Comparison of ENCODE assay signal across 11 cellular contexts in genomic region chr14:32513571-32514009, GRCh38.
DNase-seq lines count a peak whose midpoint lies in the region; ATAC-seq and TF ChIP-seq lines count a peak whose summit lies in the region.
"Had no signal": no experiment of that assay in that cellular context is flagged by ENCODE, and none has a peak within 500 bp of the region (broad histone marks: within the 10 kb centered on the region; RNA-seq: fewer than 3 reads in every experiment).

No MANE protein-coding gene starts in this region.

- DNase-seq in NCI-H2196 (lab: John Stamatoyannopoulos, UW; ENCODE audit: unreplicated experiment) (peak; percentile 13), NCI-H2196 treated with DMSO at 0.1 percent for 48 hours (lab: John Stamatoyannopoulos, UW; ENCODE audit: unreplicated experiment) (no peak), RPMI7951 (ENCODE audit: low read depth) (peak; percentile 8), fibroblast of the aortic adventitia (ENCODE audit: low read depth) (peak; percentile 46), substantia nigra (lab: John Stamatoyannopoulos, UW) (no peak)
- DNase-seq: ovary, upper lobe of left lung had no signal

- H3K4me3 ChIP-seq in fibroblast of the aortic adventitia (ENCODE audit: low read depth, low read length), result no peak overlapping the region
- H3K4me3 ChIP-seq: BLaER1, ovary, upper lobe of left lung had no signal

- ATAC-seq in HG02885 (IDR thresholded peaks at IDR 0.05; ENCODE audit: poor library complexity, unreplicated experiment) (no peak), HG03196 (IDR thresholded peaks at IDR 0.05; ENCODE audit: unreplicated experiment) (no peak), GM18511 (IDR thresholded peaks at IDR 0.05; ENCODE audit: unreplicated experiment) (no peak)

- peak overlapping the region; percentile 100 for H3K27ac ChIP-seq in substantia nigra (ENCODE audit: low read depth, low read length, poor library complexity, severe bottlenecking)
- H3K27ac ChIP-seq: BLaER1, ovary, upper lobe of left lung had no signal

- TF ChIP-seq CTCF in fibroblast of the aortic adventitia (IDR thresholded peaks at IDR 0.05; ENCODE audit: insufficient read depth, low read length), result peak; percentile 47

Comparison
In these comparisons a context has a peak if more than half of its experiments do, and no peak if none do; other contexts are left out.
1. DNase-seq: peak in NCI-H2196 (single experiment), RPMI7951 (single experiment) and fibroblast of the aortic adventitia (single experiment); none in NCI-H2196 treated with DMSO at 0.1 percent for 48 hours (single experiment) and substantia nigra (0 of 49).